Comparison of ENCODE assay signal across 8 cellular contexts in the genomic region with DNA sequence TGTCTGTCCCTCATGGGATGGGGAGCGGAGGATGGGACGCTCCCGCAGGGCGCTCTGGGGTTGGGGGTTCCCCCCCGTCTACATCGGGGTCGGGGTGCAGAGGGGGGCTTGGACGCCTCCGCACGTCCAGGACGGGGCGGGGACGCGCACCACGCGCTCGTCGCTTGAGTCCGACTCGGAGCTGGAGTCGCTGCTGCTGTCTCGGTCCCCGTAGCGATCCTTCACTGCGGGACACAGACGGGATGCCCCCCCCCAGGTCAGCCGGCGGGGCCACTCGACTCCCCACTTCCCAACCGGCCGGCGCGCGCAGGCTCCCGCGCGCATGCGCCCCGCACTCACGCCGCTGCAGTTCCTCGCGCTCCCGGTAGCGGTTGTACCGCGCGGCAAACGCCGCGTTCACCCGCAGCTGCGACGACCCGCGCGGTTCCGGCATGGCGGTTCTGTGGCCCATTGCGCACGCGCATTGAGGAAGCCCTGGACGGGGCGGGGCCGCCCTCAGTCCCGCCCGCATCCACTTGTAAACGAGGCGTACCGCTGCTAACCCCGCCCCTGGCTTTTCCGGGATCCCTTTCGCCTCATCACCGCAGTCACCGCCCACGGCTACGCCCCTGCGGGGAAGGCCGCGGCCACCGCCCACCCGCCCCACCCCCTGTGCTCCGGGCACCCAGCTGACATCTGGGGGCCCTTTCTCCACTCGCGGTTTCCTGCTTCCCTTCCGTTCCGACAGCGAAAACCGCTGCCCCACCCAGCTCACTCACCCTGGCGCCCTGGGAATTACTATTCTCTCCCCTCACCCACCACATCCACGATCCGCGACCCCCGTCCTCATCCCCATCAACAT. TPM values are rescaled to one million over a fixed set of nuclear protein-coding genes. Genes with fewer than 3 reads are reported as not detected.
DNase-seq lines count a peak whose midpoint lies in the region; TF ChIP-seq lines count a peak whose summit lies in the region.

A gene (minus strand): TSS at position 444 of the 841 bp plus-strand sequence. CDS start 11 bp downstream, at position 433.

- no peak within 1 kb of the TSS for H2BK5ac ChIP-seq in H9 (ENCODE audit: insufficient read length, low read length)

- H3K36me3 ChIP-seq in MM.1S (replicated peaks; ENCODE audit: insufficient read depth, low read length) (no peaks in the 10 kb centered on the region), stomach (peaks cover 3 to 24% (median 22%) of the 10 kb centered on the region in 4 donors)

- no peak within 1 kb of the TSS for H2BK20ac ChIP-seq in H9 (ENCODE audit: low read depth, low read length, poor library complexity, severe bottlenecking)

- no peak within 1 kb of the TSS for H2BK15ac ChIP-seq in H9 (ENCODE audit: low read depth, low read length)

- peak within 1 kb of the TSS; percentile 45 for H3K4me2 ChIP-seq in H9 (ENCODE audit: insufficient read depth, insufficient read length, low read length)
- H3K4me2 ChIP-seq in MM.1S (ENCODE audit: low read depth, low read length), result peak within 1 kb of the TSS; percentile 93

- no peaks in the 10 kb centered on the region for H3K9me3 ChIP-seq in H9 (ENCODE audit: control insufficient read depth, low read depth, low read length)
- H3K9me3 ChIP-seq in MM.1S (replicated peaks; ENCODE audit: insufficient read depth, low read length), result no peaks in the 10 kb centered on the region
- no peaks in the 10 kb centered on the region for H3K9me3 ChIP-seq in stomach

- TF ChIP-seq CTCF in H9 (conservative IDR thresholded peaks at IDR 0.05) (peak; percentile 56; the same call in 2 of the 3 replicates), MM.1S (IDR thresholded peaks at IDR 0.05; ENCODE audit: low read length) (no peak), fibroblast of villous mesenchyme (IDR thresholded peaks at IDR 0.05; ENCODE audit: insufficient read depth, low read depth, low read length) (peak; percentile 36), neural crest cell (conservative IDR thresholded peaks at IDR 0.05) (peak; percentile 58), stomach (IDR thresholded peaks at IDR 0.05) (peak in 2 of 7 experiments; percentile 1 to 50)

- peak in 1 of 4 donors; percentile 38 for TF ChIP-seq POLR2A in stomach (IDR thresholded peaks at IDR 0.05)

- H3K9ac ChIP-seq in H9 (ENCODE audit: extremely low read depth, insufficient read length, low read length) (peak within 1 kb of the TSS; percentile 56), MM.1S (ENCODE audit: low read length) (peak within 1 kb of the TSS; percentile 92)

- no peak within 1 kb of the TSS for H3K56ac ChIP-seq in H9 (ENCODE audit: insufficient read length, low read depth, low read length)

- no peak within 1 kb of the TSS for H2BK120ac ChIP-seq in H9 (ENCODE audit: low read depth, low read length, poor library complexity, severe bottlenecking)

- no peaks in the 10 kb centered on the region for H3K27me3 ChIP-seq in H9 (ENCODE audit: insufficient read depth, low read length)
- H3K27me3 ChIP-seq in MM.1S (replicated peaks; ENCODE audit: insufficient read depth, low read length), result no peaks in the 10 kb centered on the region
- no peaks in the 10 kb centered on the region for H3K27me3 ChIP-seq in stomach

- H2AK5ac ChIP-seq in H9 (ENCODE audit: insufficient read length, low read length), result no peak within 1 kb of the TSS

- no peak within 1 kb of the TSS for H3K23ac ChIP-seq in H9 (ENCODE audit: insufficient read length, low read depth, low read length)

- peak within 1 kb of the TSS; percentile 54; the same call in 1 of the 2 replicates for H3K14ac ChIP-seq in H9 (ENCODE audit: insufficient read depth, low read length)

- no peaks in the 10 kb centered on the region for H3K79me1 ChIP-seq in H9 (ENCODE audit: insufficient read depth, low read depth, low read length, poor library complexity, severe bottlenecking)

- H3K27ac ChIP-seq in H9 (ENCODE audit: insufficient read length, low read depth, low read length) (no peak within 1 kb of the TSS), MM.1S (ENCODE audit: low read length) (peak within 1 kb of the TSS; percentile 67; the same call in 1 of the 2 replicates), stomach (peak within 1 kb of the TSS; percentile 78 to 94 (median 91))

- peaks cover 20% of the 10 kb centered on the region for H3F3A ChIP-seq in MM.1S (ENCODE audit: insufficient read depth, low read length)

- H3K27me3 Mint-ChIP-seq in H9 (ENCODE audit: low read depth) (peaks cover 16% of the 10 kb centered on the region), neural crest cell (ENCODE audit: low read depth) (peaks cover 4% of the 10 kb centered on the region)

- peaks cover 10% of the 10 kb centered on the region for H3K23me2 ChIP-seq in H9 (ENCODE audit: insufficient read length, low read depth, low read length, poor library complexity, severe bottlenecking)

- H3K4me3 ChIP-seq in MM.1S (ENCODE audit: low read length) (peak within 1 kb of the TSS; percentile 95), fibroblast of villous mesenchyme (ENCODE audit: low read depth, low read length) (peak within 1 kb of the TSS; percentile 96), stomach (peak within 1 kb of the TSS; percentile 80 to 97 (median 86))

- H3K18ac ChIP-seq in H9 (ENCODE audit: insufficient read length, low read depth, low read length), result peak within 1 kb of the TSS; percentile 27

- H3K9me3 Mint-ChIP-seq in H9 (no peaks in the 10 kb centered on the region), neural crest cell (no peaks in the 10 kb centered on the region)

- H3K27ac Mint-ChIP-seq in H9 (peak within 1 kb of the TSS; percentile 94 to 99 (median 99)), neural crest cell (ENCODE audit: unreplicated experiment) (peak within 1 kb of the TSS; percentile 95)

- H4K5ac ChIP-seq in H9 (ENCODE audit: insufficient read length, low read depth, low read length), result no peak within 1 kb of the TSS

- no peaks in the 10 kb centered on the region for H3K9me2 ChIP-seq in MM.1S (replicated peaks; ENCODE audit: insufficient read depth, low read length)

- intact Hi-C loops in stomach (cut with DNase I; ENCODE audit: low total_unique reads), result no loop called here

- H3K4me1 ChIP-seq in H9 (ENCODE audit: insufficient read depth, low read length) (no peaks in the 10 kb centered on the region), MM.1S (ENCODE audit: low read length) (peaks cover 27% of the 10 kb centered on the region), stomach (peaks cover 37 to 47% (median 45%) of the 10 kb centered on the region in 4 donors)

- H4K20me1 ChIP-seq in H9 (ENCODE audit: control insufficient read depth, insufficient read depth, insufficient read length) (no peaks in the 10 kb centered on the region), MM.1S (ENCODE audit: insufficient read depth, low read length) (0 out of 2 replicates have a peak, but pooled peaks cover 5% of the 10 kb centered on the region)

- peaks cover 19 to 23% (median 19%) of the 10 kb centered on the region in 3 experiments for H3K36me3 Mint-ChIP-seq in H9 (ENCODE audit: insufficient read depth in 1 of 3, low read depth in 3 of 3)
- H3K36me3 Mint-ChIP-seq in neural crest cell (ENCODE audit: low read depth), result peaks cover 4% of the 10 kb centered on the region

- no peak within 1 kb of the TSS for H3K4ac ChIP-seq in H9 (ENCODE audit: low read depth, low read length)

- peaks cover 31 to 33% of the 10 kb centered on the region in 2 experiments for H3K4me1 Mint-ChIP-seq in H9
- peaks cover 43% of the 10 kb centered on the region for H3K4me1 Mint-ChIP-seq in neural crest cell

- H2BK12ac ChIP-seq in H9 (ENCODE audit: insufficient read length, low read depth, low read length), result no peak within 1 kb of the TSS

- WGBS in H9 (ENCODE audit: extremely low coverage, insufficient read length, low lambda C conversion rate), result no CpG with 5 or more reads among the region's 94 CpGs
- WGBS in stomach, 5 donors, result 0 to 1% (median 1%) methylated on average over 42 to 94 of the region's 94 CpGs

- in situ Hi-C loops in G401 (cut with HindIII; ENCODE audit: low sequenced_read_pairs), result no loop called here

- peak; percentile 94 for DNase-seq in G401 (ENCODE audit: low spot score)
- DNase-seq in H9, result peak; percentile 97
- DNase-seq in MM.1S, result peak; percentile 98
- peak; percentile 91 for DNase-seq in SHP77 treated with DMSO at 0.1 percent for 48 hours (lab: John Stamatoyannopoulos, UW)
- peak; percentile 99 for DNase-seq in activated effector memory CD4-positive, alpha-beta T cell treated with anti-CD3 and anti-CD28 coated beads, Interleukin-2, amount 50 U/mL, for 16 hours
- peak; percentile 98 for DNase-seq in fibroblast of villous mesenchyme (ENCODE audit: low read depth)
- DNase-seq in neural crest cell (ENCODE audit: low read depth, low spot score), result peak; percentile 99
- DNase-seq in stomach, result peak; percentile 99

- H3K79me2 ChIP-seq in H9 (ENCODE audit: insufficient read depth, low read length) (no peaks in the 10 kb centered on the region), MM.1S (ENCODE audit: low read length) (peaks cover 28% of the 10 kb centered on the region)

- H4K8ac ChIP-seq in H9 (replicated peaks; ENCODE audit: insufficient read length, low read depth, low read length), result no peak within 1 kb of the TSS

- no peak within 1 kb of the TSS for H3T11ph ChIP-seq in H9 (ENCODE audit: low read length)

- H3K4me3 Mint-ChIP-seq in H9, result peak within 1 kb of the TSS; percentile 97 to 99
- peak within 1 kb of the TSS; percentile 96 for H3K4me3 Mint-ChIP-seq in neural crest cell

- TF ChIP-seq EP300 in stomach (IDR thresholded peaks at IDR 0.05), result peak; percentile 46

- H4K91ac ChIP-seq in H9 (ENCODE audit: insufficient read length, low read depth, low read length), result no peak within 1 kb of the TSS

- H2AFZ ChIP-seq in H9 (ENCODE audit: low read length) (no peak within 1 kb of the TSS), MM.1S (ENCODE audit: low read length) (peak within 1 kb of the TSS; percentile 84)

RNA-seq across cellular contexts. Expression of the gene that starts here (rescaled TPM):
- total RNA-seq in G401 (2014; rRNA removed; shearing (Covaris generic)), result 17.4 and 27.0 TPM in 2 replicates
- total RNA-seq in H9 (2021), result 57.4 and 63.8 TPM in 2 replicates
- 4.5 and 5.6 TPM in 2 replicates for total RNA-seq in fibroblast of villous mesenchyme
- total RNA-seq in neural crest cell, result 41.2 and 42.5 TPM in 2 replicates
- total RNA-seq in stomach, result 100 to 1,000 TPM in 1 of 5 donors, 10 to 100 TPM in 3, 1 to 10 TPM in 1; 4.2 to 116 (median 18.7) TPM
- polyA plus RNA-seq in stomach, result 10 to 100 TPM; 11.8 to 35.1 (median 12.5) TPM
